28 cellular contexts compared by ENCODE assay signal in genomic region chr17:58702708-58703107, GRCh38. TPM values are rescaled to one million over a fixed set of nuclear protein-coding genes. Genes with fewer than 3 reads are reported as not detected.
A peak's percentile ranks its signal among the peaks of the same experiment; 100 is the strongest.
DNase-seq lines count a peak whose midpoint lies in the region; ATAC-seq and TF ChIP-seq lines count a peak whose summit lies in the region.
"Had no signal": no experiment of that assay in that cellular context is flagged by ENCODE, and none has a peak within 500 bp of the region (broad histone marks: within the 10 kb centered on the region; RNA-seq: fewer than 3 reads in every experiment).

No MANE protein-coding gene starts in this region.

- no peaks in the 10 kb centered on the region for H3K79me2 ChIP-seq in PC-3 (ENCODE audit: low read length)

- H3K4me1 ChIP-seq in PC-3 (ENCODE audit: insufficient read depth, low read length) = peaks cover 25% of the 10 kb centered on the region
- H3K4me1 ChIP-seq: colonic mucosa, thyroid gland, vagina had no signal

- no peaks in the 10 kb centered on the region for H4K20me1 ChIP-seq in PC-3 (ENCODE audit: low read length)
- H4K20me1 ChIP-seq: BLaER1 treated with 17β-estradiol and CSF1 and Interleukin-3, amounts not matched to agents 10 nM and 100 nM had no signal

- H2AFZ ChIP-seq in PC-3 (ENCODE audit: low read length) = no peak overlapping the region

- intact Hi-C loops in activated naive CD4-positive, alpha-beta T cell treated with anti-CD3 and anti-CD28 coated beads for 36 hours (cut with micrococcal nuclease) = loop anchor here (1.0 to 5.0 kb wide), 5 partner anchors 10 to 455 kb away; partner anchors contain the start of genes PRR11, RAD51C, SKA2 and TEX14
- intact Hi-C loops in PC-3 (cut with micrococcal nuclease) = no loop called here

- peaks cover 24% of the 10 kb centered on the region for H3K36me3 Mint-ChIP-seq in activated naive CD4-positive, alpha-beta T cell treated with anti-CD3 and anti-CD28 coated beads for 36 hours (ENCODE audit: low read depth)
- peaks cover 17 to 39% of the 10 kb centered on the region in 2 donors for H3K36me3 Mint-ChIP-seq in stimulated activated naive B cell treated with anti-CD40 and anti-IgM and Interleukin-4, amounts not matched to agents 10 μg/mL and 1 μg/mL and 100 μg/mL, for 72 hours

- peaks cover 30% of the 10 kb centered on the region for H3K4me1 Mint-ChIP-seq in activated naive CD4-positive, alpha-beta T cell treated with anti-CD3 and anti-CD28 coated beads for 36 hours (ENCODE audit: low read depth)
- peaks cover 8 to 16% of the 10 kb centered on the region in 2 donors for H3K4me1 Mint-ChIP-seq in stimulated activated naive B cell treated with anti-CD40 and anti-IgM and Interleukin-4, amounts not matched to agents 10 μg/mL and 1 μg/mL and 100 μg/mL, for 72 hours

- in situ Hi-C loops in brain microvascular endothelial cell (cut with HindIII; ENCODE audit: low pct_ligation_motif_present, low sequenced_read_pairs) = no loop called here

- H3K27me3 Mint-ChIP-seq in activated naive CD4-positive, alpha-beta T cell treated with anti-CD3 and anti-CD28 coated beads for 36 hours (ENCODE audit: low read depth) = no peaks in the 10 kb centered on the region
- H3K27me3 Mint-ChIP-seq in stimulated activated naive B cell treated with anti-CD40 and anti-IgM and Interleukin-4, amounts not matched to agents 10 μg/mL and 1 μg/mL and 100 μg/mL, for 72 hours = no peaks in the 10 kb centered on the region
- H3K27me3 Mint-ChIP-seq: T-cell had no signal

- H3K36me3 ChIP-seq in PC-3 (ENCODE audit: low read depth, low read length) = peaks cover 3% of the 10 kb centered on the region; the same call in 1 of the 2 replicates
- H3K36me3 ChIP-seq in brain microvascular endothelial cell (replicated peaks) = no peaks in the 10 kb centered on the region
- H3K36me3 ChIP-seq: cardiac muscle cell, colonic mucosa, thyroid gland had no signal

- peak overlapping the region; percentile 24; the same call in 1 of the 2 replicates for H3K4me2 ChIP-seq in PC-3 (ENCODE audit: low read length)
- H3K4me2 ChIP-seq: BLaER1 treated with 17β-estradiol and CSF1 and Interleukin-3, amounts not matched to agents 10 nM and 100 nM; KMS-11 had no signal

- no peak for DNase-seq in activated naive CD4-positive, alpha-beta T cell treated with anti-CD3 and anti-CD28 coated beads for 36 hours
- DNase-seq in activated naive CD4-positive, alpha-beta T cell (lab: John Stamatoyannopoulos, UW) = no peak
- DNase-seq in PC-3 (no peak), brain microvascular endothelial cell (no peak)
- no peak for DNase-seq in stimulated activated naive B cell treated with anti-CD40 and anti-IgM and Interleukin-4, amounts not matched to agents 10 μg/mL and 1 μg/mL and 100 μg/mL, for 72 hours
- DNase-seq: aorta; colonic mucosa; effector memory CD4-positive, alpha-beta T cell; head of caudate nucleus; MG63; NCI-H1105; NCI-H187; NCI-H2171 treated with DMSO at 0.1 percent for 48 hours; NCI-H510A treated with DMSO at 0.1 percent for 48 hours; right cardiac atrium; spleen; stimulated activated CD8-positive, alpha-beta memory T cell treated with anti-CD3 and anti-CD28 coated beads, Interleukin-4, amount 100 ng/mL, for 48 hours; T-cell; thyroid gland had no signal

- H3K4me3 ChIP-seq in PC-3 (ENCODE audit: low read length) (no peak overlapping the region), brain microvascular endothelial cell (ENCODE audit: low read depth, low read length) (no peak overlapping the region)
- H3K4me3 ChIP-seq: BLaER1 treated with 17β-estradiol and CSF1 and Interleukin-3, amounts not matched to agents 10 nM and 100 nM; cardiac muscle cell; colonic mucosa; MG63; spleen; thyroid gland; vagina had no signal

- H3K27ac Mint-ChIP-seq in activated naive CD4-positive, alpha-beta T cell treated with anti-CD3 and anti-CD28 coated beads for 36 hours = peak overlapping the region; percentile 69
- H3K27ac Mint-ChIP-seq in stimulated activated naive B cell treated with anti-CD40 and anti-IgM and Interleukin-4, amounts not matched to agents 10 μg/mL and 1 μg/mL and 100 μg/mL, for 72 hours = peak overlapping the region; percentile 47
- H3K27ac Mint-ChIP-seq: T-cell had no signal

- POLR2A ChIA-PET in PC-3 (lab: Charles Lee; ENCODE audit: unreplicated experiment) = no interaction called here

- peak overlapping the region; percentile 35 for H3K27ac ChIP-seq in PC-3 (ENCODE audit: low read length)
- H3K27ac ChIP-seq in brain microvascular endothelial cell = peak overlapping the region; percentile 59
- H3K27ac ChIP-seq: BLaER1 treated with 17β-estradiol and CSF1 and Interleukin-3, amounts not matched to agents 10 nM and 100 nM; cardiac muscle cell; colonic mucosa; HL-60; KMS-11; neutrophil; thyroid gland; vagina had no signal

- H3K9me2 ChIP-seq in PC-3 (replicated peaks; ENCODE audit: low read length) = no peaks in the 10 kb centered on the region

- no peak for TF ChIP-seq CTCF in PC-3 (conservative IDR thresholded peaks at IDR 0.05; ENCODE audit: low read depth, low read length)
- no peak for TF ChIP-seq CTCF in brain microvascular endothelial cell (IDR thresholded peaks at IDR 0.05; ENCODE audit: low read depth, low read length, missing control alignments)

- ATAC-seq in PC-3 = 0 out of 2 replicates have a peak, but pooled peaks have one; percentile 12
- no peak for ATAC-seq in stimulated activated naive B cell treated with anti-CD40 and anti-IgM and Interleukin-4, amounts not matched to agents 10 μg/mL and 1 μg/mL and 100 μg/mL, for 72 hours (replicated peaks)
- ATAC-seq in HG02884 (IDR thresholded peaks at IDR 0.05; ENCODE audit: unreplicated experiment) = no peak
- ATAC-seq in GM21786 (IDR thresholded peaks at IDR 0.05; ENCODE audit: unreplicated experiment) = no peak
- ATAC-seq: right cardiac atrium, T-cell had no signal

- H3K27me3 ChIP-seq in PC-3 (ENCODE audit: low read length) (no peaks in the 10 kb centered on the region), brain microvascular endothelial cell (replicated peaks) (no peaks in the 10 kb centered on the region)
- H3K27me3 ChIP-seq: BLaER1 treated with 17β-estradiol and CSF1 and Interleukin-3, amounts not matched to agents 10 nM and 100 nM; cardiac muscle cell; colonic mucosa; MG63; neutrophil; spleen; thyroid gland; vagina had no signal

- peaks cover 5% of the 10 kb centered on the region for H3F3A ChIP-seq in PC-3 (ENCODE audit: low read length, unreplicated experiment)

- no peak overlapping the region for H3K4me3 Mint-ChIP-seq in activated naive CD4-positive, alpha-beta T cell treated with anti-CD3 and anti-CD28 coated beads for 36 hours
- no peak overlapping the region for H3K4me3 Mint-ChIP-seq in stimulated activated naive B cell treated with anti-CD40 and anti-IgM and Interleukin-4, amounts not matched to agents 10 μg/mL and 1 μg/mL and 100 μg/mL, for 72 hours
- H3K4me3 Mint-ChIP-seq: T-cell had no signal

- no peak overlapping the region; the same call in 1 of the 2 replicates for H3K9ac ChIP-seq in PC-3 (ENCODE audit: low read length)
- H3K9ac ChIP-seq: BLaER1 treated with 17β-estradiol and CSF1 and Interleukin-3, amounts not matched to agents 10 nM and 100 nM; KMS-11 had no signal

- H3K9me3 Mint-ChIP-seq in activated naive CD4-positive, alpha-beta T cell treated with anti-CD3 and anti-CD28 coated beads for 36 hours = no peaks in the 10 kb centered on the region
- no peaks in the 10 kb centered on the region for H3K9me3 Mint-ChIP-seq in stimulated activated naive B cell treated with anti-CD40 and anti-IgM and Interleukin-4, amounts not matched to agents 10 μg/mL and 1 μg/mL and 100 μg/mL, for 72 hours
- H3K9me3 Mint-ChIP-seq: activated naive CD4-positive, alpha-beta T cell treated with anti-CD3 and anti-CD28 coated beads, Interleukin-2, amount 50 U/mL, for 72 hours; T-cell had no signal

- no TSS peak for BruUV-seq in PC-3 (replicated peaks; lab: Mats Ljungman, UMichigan)

- CTCF ChIA-PET in activated naive CD4-positive, alpha-beta T cell treated with anti-CD3 and anti-CD28 coated beads for 36 hours (lab: Charles Lee) = interaction anchor here (0.6 to 1.9 kb wide), 2 partner anchors 9 to 13 kb away, joined by 3 to 8 read pairs; no protein-coding TSS in a partner anchor
- CTCF ChIA-PET in PC-3 (lab: Charles Lee) = no interaction called here

- no peaks in the 10 kb centered on the region for H3K9me3 ChIP-seq in PC-3 (ENCODE audit: low read length)
- H3K9me3 ChIP-seq: BLaER1 treated with 17β-estradiol and CSF1 and Interleukin-3, amounts not matched to agents 10 nM and 100 nM; colonic mucosa; MG63; neutrophil; spleen; thyroid gland; vagina had no signal

RNA-seq across cellular contexts. Expression of gene RAD51C, which starts 10.3 kb away (rescaled TPM):
- total RNA-seq in activated naive CD4-positive, alpha-beta T cell treated with anti-CD3 and anti-CD28 coated beads for 36 hours = 10 to 100 TPM; 57.7 to 64.6 TPM
- total RNA-seq in PC-3 (2014; rRNA removed) = 58.9 and 71.1 TPM in 2 replicates

RNA-seq across cellular contexts. Expression of gene TEX14, which starts 10.9 kb away (rescaled TPM):
- total RNA-seq in activated naive CD4-positive, alpha-beta T cell treated with anti-CD3 and anti-CD28 coated beads for 36 hours = under 1 TPM; 0.20 to 0.24 TPM
- 0.12 and 0.29 TPM in 2 replicates for total RNA-seq in PC-3 (2014; rRNA removed)
- total RNA-seq: vagina had no signal

RNA-seq across cellular contexts. Expression of gene PPM1E, which starts 52.9 kb away (rescaled TPM):
- under 1 TPM in 1 of 2 experiments, not detected in 1; 0.05 TPM for total RNA-seq in activated naive CD4-positive, alpha-beta T cell treated with anti-CD3 and anti-CD28 coated beads for 36 hours
- total RNA-seq in PC-3 (2014; rRNA removed) = not detected in 2 replicates
